29 cellular contexts compared by ENCODE assay signal in genomic region chr20:12159266-12159665, GRCh38.
"Had no signal": no experiment of that assay in that cellular context is flagged by ENCODE, and none has a peak within 500 bp of the region (broad histone marks: within the 10 kb centered on the region; RNA-seq: fewer than 3 reads in every experiment).

No MANE protein-coding gene starts in this region.

- H3K4me3 ChIP-seq: ascending aorta, breast epithelium, cardiac muscle cell, colonic mucosa, esophagus muscularis mucosa had no signal

- ATAC-seq: activated naive CD4-positive, alpha-beta T cell treated with anti-CD3 and anti-CD28 coated beads, Interleukin-2, amount 50 U/mL, for 72 hours; activated T-cell treated with anti-CD3 and anti-CD28 coated beads, Interleukin-2, amount 50 U/mL, for 72 hours; T-helper 17 cell; WTC11 had no signal

- DNase-seq: activated CD4-positive, alpha-beta memory T cell treated with anti-CD3 and anti-CD28 coated beads, Interleukin-2, amount 10 ng/mL, durations not matched to agents 7 days and 5 days; activated CD4-positive, alpha-beta T cell treated with anti-CD3 and anti-CD28 coated beads for 1 hour; activated CD4-positive, alpha-beta T cell treated with anti-CD3 and anti-CD28 coated beads for 4 hours; activated CD4-positive, alpha-beta T cell treated with anti-CD3 and anti-CD28 coated beads, Interleukin-2, amount 10 ng/mL, durations not matched to agents 7 days and 5 days; activated CD4-positive, alpha-beta T cell treated with anti-CD3 and anti-CD28 coated beads, Interleukin-2, amount 50 U/mL, for 4 hours; activated CD8-positive, alpha-beta memory T cell treated with anti-CD3 and anti-CD28 coated beads, Interleukin-2, amount 50 U/mL, for 48 hours; activated gamma-delta T cell; activated naive CD4-positive, alpha-beta T cell; activated naive CD4-positive, alpha-beta T cell treated with anti-CD3 and anti-CD28 coated beads, Interleukin-2, amount 10 ng/mL, durations not matched to agents 7 days and 5 days; activated naive CD8-positive, alpha-beta T cell treated with anti-CD3 and anti-CD28 coated beads, Interleukin-2, amount 10 ng/mL, durations not matched to agents 7 days and 5 days; activated T-cell treated with anti-CD3 and anti-CD28 coated beads for 4 hours; activated T-cell treated with anti-CD3 and anti-CD28 coated beads, Interleukin-2, amount 50 U/mL, for 24 hours; activated T-cell treated with anti-CD3 and anti-CD28 coated beads, Interleukin-2, amount 50 U/mL, for 72 hours; central memory CD4-positive, alpha-beta T cell; cerebellar nuclear complex; colonic mucosa; effector CD8-positive, alpha-beta T cell; endodermal cell; foreskin fibroblast; head of caudate nucleus; T-helper 1 cell; T-helper 17 cell had no signal

- H3K36me3 ChIP-seq: ascending aorta, breast epithelium, cardiac muscle cell, colonic mucosa, esophagus muscularis mucosa had no signal

- H3K27ac ChIP-seq: ascending aorta, breast epithelium, cardiac muscle cell, colonic mucosa, esophagus muscularis mucosa, VCaP had no signal

- H3K4me1 ChIP-seq: ascending aorta, breast epithelium, colonic mucosa, esophagus muscularis mucosa had no signal

- H3K27me3 ChIP-seq: ascending aorta, breast epithelium, cardiac muscle cell, colonic mucosa, esophagus muscularis mucosa had no signal

- H3K9me3 ChIP-seq: ascending aorta, breast epithelium, colonic mucosa, esophagus muscularis mucosa had no signal
